In genomic region chr9:136841646-136842379, GRCh38 we compare ENCODE assay signal across 8 cellular contexts. TPM values are rescaled to one million over a fixed set of nuclear protein-coding genes. Genes with fewer than 3 reads are reported as not detected.
DNase-seq lines count a peak whose midpoint lies in the region; ATAC-seq, FAIRE-seq and TF ChIP-seq lines count a peak whose summit lies in the region.
"Not testable (repeated sequence)": the region's sequence is repeated elsewhere in the genome, so short reads cannot be mapped to it uniquely, and the experiment has no call there.

No MANE protein-coding gene starts in this region.

- FAIRE-seq in RCC 7860 (lab: Jason Lieb, UNC) = not testable (repeated sequence)

- not testable (repeated sequence) for H3K79me2 ChIP-seq in MM.1S (ENCODE audit: low read length)

- H3K9me2 ChIP-seq in MM.1S (replicated peaks; ENCODE audit: insufficient read depth, low read length) = not testable (repeated sequence)

- H3K9ac ChIP-seq in MM.1S (ENCODE audit: low read length) = not testable (repeated sequence)

- not testable (repeated sequence) for H3K27me3 ChIP-seq in MM.1S (replicated peaks; ENCODE audit: insufficient read depth, low read length); prostate gland (replicated peaks; ENCODE audit: insufficient read depth)
- peaks cover 33% of the 10 kb centered on the region for H3K27me3 ChIP-seq in lower lobe of right lung (ENCODE audit: low read depth)
- H3K27me3 ChIP-seq in upper lobe of left lung = peaks cover 0 to 32% (median 27%) of the 10 kb centered on the region in 4 donors

- not testable (repeated sequence) for H4K20me1 ChIP-seq in MM.1S (ENCODE audit: insufficient read depth, low read length)

- 51% methylated on average over 14 of the region's 16 CpGs for WGBS in prostate gland
- WGBS in upper lobe of left lung, 2 donors = 50 to 82% methylated on average over 6 to 11 of the region's 16 CpGs

- TF ChIP-seq EP300 in upper lobe of left lung (IDR thresholded peaks at IDR 0.05) = not testable (repeated sequence)

- TF ChIP-seq POLR2A in prostate gland (IDR thresholded peaks at IDR 0.05); upper lobe of left lung (IDR thresholded peaks at IDR 0.05): not testable (repeated sequence)

- intact Hi-C loops in activated T-helper 2 cell treated with anti-CD3 and anti-CD28 coated beads, Interferon-gamma antibody, Interleukin-2, Interleukin-4, amounts not matched to agents 10 μg/mL and 5 μg/mL and 100 μg/mL, durations not matched to agents 14 hours and 24 hours and 36 hours (cut with micrococcal nuclease) = loop anchor here (10.0 kb wide), 1 partner anchor 333 kb away; the partner anchor contains the start of genes LRRC26 and TMEM210
- intact Hi-C loops in dendritic cell treated with granulocyte-macrophage colony-stimulating factor and Interleukin-4, amounts not matched to agents 40 ng/mL and 50 ng/mL, for 4 days (cut with micrococcal nuclease); lower lobe of right lung (cut with DNase I): not testable (repeated sequence)
- intact Hi-C loops in prostate gland (cut with DNase I) = loop anchor here (5.0 to 10.0 kb wide), 2 partner anchors 117 to 195 kb away; no protein-coding TSS in a partner anchor

- peak in 1 of 2 donors; percentile 0 for ATAC-seq in lower lobe of right lung
- not testable (repeated sequence) for ATAC-seq in upper lobe of left lung (ENCODE audit: low FRiP score in 2 of 2)

- DNase-seq in DMS53 (lab: John Stamatoyannopoulos, UW) (peak; percentile 88), RCC 7860 (ENCODE audit: low spot score) (peak; percentile 22)
- DNase-seq in MM.1S; activated T-helper 2 cell treated with anti-CD3 and anti-CD28 coated beads, Interferon-gamma antibody, Interleukin-2, Interleukin-4, amounts not matched to agents 10 μg/mL and 5 μg/mL and 100 μg/mL, durations not matched to agents 14 hours and 24 hours and 36 hours (ENCODE audit: low spot score); lower lobe of right lung; prostate gland (ENCODE audit: low spot score); upper lobe of left lung: not testable (repeated sequence)

- H3K27ac Mint-ChIP-seq in activated T-helper 2 cell treated with anti-CD3 and anti-CD28 coated beads, Interferon-gamma antibody, Interleukin-2, Interleukin-4, amounts not matched to agents 10 μg/mL and 5 μg/mL and 100 μg/mL, durations not matched to agents 14 hours and 24 hours and 36 hours; dendritic cell treated with granulocyte-macrophage colony-stimulating factor and Interleukin-4, amounts not matched to agents 40 ng/mL and 50 ng/mL, for 4 days: not testable (repeated sequence)

- H3K9me3 ChIP-seq in MM.1S (replicated peaks; ENCODE audit: insufficient read depth, low read length); lower lobe of right lung; prostate gland; upper lobe of left lung: not testable (repeated sequence)

- peaks cover 14% of the 10 kb centered on the region for H3K36me3 Mint-ChIP-seq in activated T-helper 2 cell treated with anti-CD3 and anti-CD28 coated beads, Interferon-gamma antibody, Interleukin-2, Interleukin-4, amounts not matched to agents 10 μg/mL and 5 μg/mL and 100 μg/mL, durations not matched to agents 14 hours and 24 hours and 36 hours (ENCODE audit: low read depth)
- peaks cover 51% of the 10 kb centered on the region for H3K36me3 Mint-ChIP-seq in dendritic cell treated with granulocyte-macrophage colony-stimulating factor and Interleukin-4, amounts not matched to agents 40 ng/mL and 50 ng/mL, for 4 days (ENCODE audit: low read depth)

- not testable (repeated sequence) for H2AFZ ChIP-seq in MM.1S (ENCODE audit: low read length)

- not testable (repeated sequence) for H3K4me3 ChIP-seq in MM.1S (ENCODE audit: low read length); prostate gland
- H3K4me3 ChIP-seq in lower lobe of right lung (peak overlapping the region; percentile 56), upper lobe of left lung (peak overlapping the region in 3 of 4 donors; percentile 39 to 55 (median 46))

- H3K4me2 ChIP-seq in MM.1S (ENCODE audit: low read depth, low read length) = peak overlapping the region; percentile 93; the same call in 1 of the 2 replicates

- H3K4me3 Mint-ChIP-seq in activated T-helper 2 cell treated with anti-CD3 and anti-CD28 coated beads, Interferon-gamma antibody, Interleukin-2, Interleukin-4, amounts not matched to agents 10 μg/mL and 5 μg/mL and 100 μg/mL, durations not matched to agents 14 hours and 24 hours and 36 hours (ENCODE audit: low read depth) = peak overlapping the region; percentile 79
- H3K4me3 Mint-ChIP-seq in dendritic cell treated with granulocyte-macrophage colony-stimulating factor and Interleukin-4, amounts not matched to agents 40 ng/mL and 50 ng/mL, for 4 days = peak overlapping the region; percentile 78

- not testable (repeated sequence) for H3K9me3 Mint-ChIP-seq in activated T-helper 2 cell treated with anti-CD3 and anti-CD28 coated beads, Interferon-gamma antibody, Interleukin-2, Interleukin-4, amounts not matched to agents 10 μg/mL and 5 μg/mL and 100 μg/mL, durations not matched to agents 14 hours and 24 hours and 36 hours; dendritic cell treated with granulocyte-macrophage colony-stimulating factor and Interleukin-4, amounts not matched to agents 40 ng/mL and 50 ng/mL, for 4 days

- TF ChIP-seq CTCF in MM.1S (IDR thresholded peaks at IDR 0.05; ENCODE audit: low read length); lower lobe of right lung (IDR thresholded peaks at IDR 0.05); prostate gland (IDR thresholded peaks at IDR 0.05); upper lobe of left lung (IDR thresholded peaks at IDR 0.05): not testable (repeated sequence)

- H3K27ac ChIP-seq in MM.1S (ENCODE audit: low read length); lower lobe of right lung; upper lobe of left lung: not testable (repeated sequence)
- peak overlapping the region; percentile 36 to 55 for H3K27ac ChIP-seq in prostate gland

- not testable (repeated sequence) for H3K36me3 ChIP-seq in MM.1S (replicated peaks; ENCODE audit: insufficient read depth, low read length); prostate gland
- H3K36me3 ChIP-seq in lower lobe of right lung = peaks cover 32% of the 10 kb centered on the region
- H3K36me3 ChIP-seq in upper lobe of left lung = peaks cover 0 to 42% (median 30%) of the 10 kb centered on the region in 4 donors

- H3F3A ChIP-seq in MM.1S (ENCODE audit: insufficient read depth, low read length) = not testable (repeated sequence)

- not testable (repeated sequence) for H3K27me3 Mint-ChIP-seq in activated T-helper 2 cell treated with anti-CD3 and anti-CD28 coated beads, Interferon-gamma antibody, Interleukin-2, Interleukin-4, amounts not matched to agents 10 μg/mL and 5 μg/mL and 100 μg/mL, durations not matched to agents 14 hours and 24 hours and 36 hours (ENCODE audit: low read depth)
- peaks cover 33% of the 10 kb centered on the region for H3K27me3 Mint-ChIP-seq in dendritic cell treated with granulocyte-macrophage colony-stimulating factor and Interleukin-4, amounts not matched to agents 40 ng/mL and 50 ng/mL, for 4 days

- H3K4me1 ChIP-seq in MM.1S (ENCODE audit: low read length) = not testable (repeated sequence)
- peaks cover 34% of the 10 kb centered on the region for H3K4me1 ChIP-seq in lower lobe of right lung
- H3K4me1 ChIP-seq in prostate gland (replicated peaks) = peaks cover 13% of the 10 kb centered on the region
- H3K4me1 ChIP-seq in upper lobe of left lung = peaks cover 36 to 56% (median 44%) of the 10 kb centered on the region in 4 donors

- not testable (repeated sequence) for H3K4me1 Mint-ChIP-seq in activated T-helper 2 cell treated with anti-CD3 and anti-CD28 coated beads, Interferon-gamma antibody, Interleukin-2, Interleukin-4, amounts not matched to agents 10 μg/mL and 5 μg/mL and 100 μg/mL, durations not matched to agents 14 hours and 24 hours and 36 hours (ENCODE audit: low read depth)
- H3K4me1 Mint-ChIP-seq in dendritic cell treated with granulocyte-macrophage colony-stimulating factor and Interleukin-4, amounts not matched to agents 40 ng/mL and 50 ng/mL, for 4 days (ENCODE audit: low read depth) = peaks cover 41% of the 10 kb centered on the region

RNA-seq across cellular contexts. Expression of gene AJM1, which starts 0.5 kb away (rescaled TPM):
- 5.0 and 5.1 TPM in 2 replicates for total RNA-seq in activated T-helper 2 cell treated with anti-CD3 and anti-CD28 coated beads, Interferon-gamma antibody, Interleukin-2, Interleukin-4, amounts not matched to agents 10 μg/mL and 5 μg/mL and 100 μg/mL, durations not matched to agents 14 hours and 24 hours and 36 hours
- total RNA-seq in lower lobe of right lung (3.5 TPM), prostate gland (10 to 100 TPM in 1 of 2 donors, 1 to 10 TPM in 1; 3.6 to 10.1 TPM), upper lobe of left lung (1 to 10 TPM; 1.4 to 7.3 (median 3.0) TPM)

RNA-seq across cellular contexts. Expression of gene PHPT1, which starts 7.4 kb away (rescaled TPM):
- total RNA-seq in activated T-helper 2 cell treated with anti-CD3 and anti-CD28 coated beads, Interferon-gamma antibody, Interleukin-2, Interleukin-4, amounts not matched to agents 10 μg/mL and 5 μg/mL and 100 μg/mL, durations not matched to agents 14 hours and 24 hours and 36 hours = 127 and 133 TPM in 2 replicates
- total RNA-seq in lower lobe of right lung (93.6 TPM), prostate gland (100 to 1,000 TPM; 139 to 212 TPM), upper lobe of left lung (100 to 1,000 TPM in 1 of 6 donors, 10 to 100 TPM in 5; 51.3 to 135 (median 64.1) TPM)

RNA-seq across cellular contexts. Expression of gene MAMDC4, which starts 10.3 kb away (rescaled TPM):
- 19.0 and 21.0 TPM in 2 replicates for total RNA-seq in activated T-helper 2 cell treated with anti-CD3 and anti-CD28 coated beads, Interferon-gamma antibody, Interleukin-2, Interleukin-4, amounts not matched to agents 10 μg/mL and 5 μg/mL and 100 μg/mL, durations not matched to agents 14 hours and 24 hours and 36 hours
- total RNA-seq in lower lobe of right lung = 13.5 TPM
- total RNA-seq in prostate gland = 10 to 100 TPM in 1 of 2 donors, 1 to 10 TPM in 1; 5.2 to 17.7 TPM
- 10 to 100 TPM in 3 of 6 donors, 1 to 10 TPM in 3; 2.1 to 18.9 (median 11.0) TPM for total RNA-seq in upper lobe of left lung

RNA-seq across cellular contexts. Expression of gene EDF1, which starts 24.3 kb away (rescaled TPM):
- 381 and 410 TPM in 2 replicates for total RNA-seq in activated T-helper 2 cell treated with anti-CD3 and anti-CD28 coated beads, Interferon-gamma antibody, Interleukin-2, Interleukin-4, amounts not matched to agents 10 μg/mL and 5 μg/mL and 100 μg/mL, durations not matched to agents 14 hours and 24 hours and 36 hours
- total RNA-seq in lower lobe of right lung (230 TPM), prostate gland (100 to 1,000 TPM; 399 to 528 TPM), upper lobe of left lung (100 to 1,000 TPM; 137 to 312 (median 282) TPM)

RNA-seq across cellular contexts. Expression of gene RABL6, which starts 34.1 kb away (rescaled TPM):
- total RNA-seq in activated T-helper 2 cell treated with anti-CD3 and anti-CD28 coated beads, Interferon-gamma antibody, Interleukin-2, Interleukin-4, amounts not matched to agents 10 μg/mL and 5 μg/mL and 100 μg/mL, durations not matched to agents 14 hours and 24 hours and 36 hours = 108 and 111 TPM in 2 replicates
- total RNA-seq in lower lobe of right lung (62.2 TPM), prostate gland (100 to 1,000 TPM in 1 of 2 donors, 10 to 100 TPM in 1; 76.6 to 124 TPM), upper lobe of left lung (100 to 1,000 TPM in 2 of 6 donors, 10 to 100 TPM in 4; 47.2 to 128 (median 78.9) TPM)
